ENCODE assay signal across 14 cellular contexts in genomic region chr2:18719978-18720775, GRCh38.
DNase-seq lines count a peak whose midpoint lies in the region; ATAC-seq and TF ChIP-seq lines count a peak whose summit lies in the region.
"Had no signal": no experiment of that assay in that cellular context is flagged by ENCODE, and none has a peak within 500 bp of the region (broad histone marks: within the 10 kb centered on the region; RNA-seq: fewer than 3 reads in every experiment).

No MANE protein-coding gene starts in this region.

- H2BK120ac ChIP-seq in H9 (ENCODE audit: low read depth, low read length, poor library complexity, severe bottlenecking): no peak overlapping the region

- no peak for TF ChIP-seq CTCF in brain microvascular endothelial cell (IDR thresholded peaks at IDR 0.05; ENCODE audit: low read depth, low read length, missing control alignments)
- no peak for TF ChIP-seq CTCF in H9 (conservative IDR thresholded peaks at IDR 0.05)

- DNase-seq in A172 (ENCODE audit: low spot score) (peak; percentile 72), HS-27A (ENCODE audit: low read depth) (peak; percentile 87), brain microvascular endothelial cell (peak; percentile 83), iris pigment epithelial cell (ENCODE audit: low read depth) (peak; percentile 75), amygdala (lab: John Stamatoyannopoulos, UW) (no peak), cerebellar cortex (ENCODE audit: low spot score) (no peak), H9 (no peak)
- DNase-seq: 8988T; activated T-cell treated with anti-CD3 and anti-CD28 coated beads, Interleukin-2, amount 50 U/mL, for 1 hour; GF-D8; NCI-H510A; SHP77 had no signal

- no peaks in the 10 kb centered on the region for H3K23me2 ChIP-seq in H9 (ENCODE audit: insufficient read length, low read depth, low read length, poor library complexity, severe bottlenecking)

- H2BK12ac ChIP-seq in H9 (ENCODE audit: insufficient read length, low read depth, low read length): no peak overlapping the region

- H3K14ac ChIP-seq in H9 (ENCODE audit: insufficient read depth, low read length): no peak overlapping the region

- WGBS in H9 (ENCODE audit: extremely low coverage, insufficient read length, low lambda C conversion rate): no CpG with 5 or more reads among the region's 4 CpGs

- no peaks in the 10 kb centered on the region for H3K36me3 ChIP-seq in brain microvascular endothelial cell (replicated peaks)

- H2BK20ac ChIP-seq in H9 (ENCODE audit: low read depth, low read length, poor library complexity, severe bottlenecking): no peak overlapping the region

- H4K91ac ChIP-seq in H9 (ENCODE audit: insufficient read length, low read depth, low read length): no peak overlapping the region

- no peak overlapping the region for H2BK5ac ChIP-seq in H9 (ENCODE audit: insufficient read length, low read length)

- H3K56ac ChIP-seq in H9 (ENCODE audit: insufficient read length, low read depth, low read length): no peak overlapping the region

- H3K4me1 Mint-ChIP-seq in H9: peaks cover 4 to 7% of the 10 kb centered on the region in 2 experiments

- no peaks in the 10 kb centered on the region for H3K79me2 ChIP-seq in H9 (ENCODE audit: insufficient read depth, low read length)

- H3K4me1 ChIP-seq in H9 (ENCODE audit: insufficient read depth, low read length): no peaks in the 10 kb centered on the region

- no peak overlapping the region for H3K27ac Mint-ChIP-seq in H9
- H3K27ac Mint-ChIP-seq: WTC11 had no signal

- no peak overlapping the region for H3T11ph ChIP-seq in H9 (ENCODE audit: low read length)

- H3K36me3 Mint-ChIP-seq in H9 (ENCODE audit: insufficient read depth in 1 of 3, low read depth in 3 of 3): no peaks in the 10 kb centered on the region
- H3K36me3 Mint-ChIP-seq: WTC11 had no signal

- H4K8ac ChIP-seq in H9 (replicated peaks; ENCODE audit: insufficient read length, low read depth, low read length): no peak overlapping the region

- H3K27me3 ChIP-seq in brain microvascular endothelial cell (replicated peaks): no peaks in the 10 kb centered on the region
- no peaks in the 10 kb centered on the region for H3K27me3 ChIP-seq in H9 (ENCODE audit: insufficient read depth, low read length)

- H3K9me3 Mint-ChIP-seq in H9: no peaks in the 10 kb centered on the region; a peak in 1 of 5 replicates

- H3K4ac ChIP-seq in H9 (ENCODE audit: low read depth, low read length): no peak overlapping the region

- no peaks in the 10 kb centered on the region for H4K20me1 ChIP-seq in H9 (ENCODE audit: control insufficient read depth, insufficient read depth, insufficient read length)

- H3K27ac ChIP-seq in brain microvascular endothelial cell (peak overlapping the region; percentile 56), H9 (ENCODE audit: insufficient read length, low read depth, low read length) (no peak overlapping the region)

- H3K4me3 ChIP-seq in brain microvascular endothelial cell (ENCODE audit: low read depth, low read length): no peak overlapping the region

- ATAC-seq in HG03469 (IDR thresholded peaks at IDR 0.05; ENCODE audit: unreplicated experiment): no peak
- ATAC-seq: WTC11 had no signal

- no peak overlapping the region for H3K23ac ChIP-seq in H9 (ENCODE audit: insufficient read length, low read depth, low read length)

- H3K9ac ChIP-seq in H9 (ENCODE audit: extremely low read depth, insufficient read length, low read length): no peak overlapping the region

- no peak overlapping the region for H4K5ac ChIP-seq in H9 (ENCODE audit: insufficient read length, low read depth, low read length)

- H2AK5ac ChIP-seq in H9 (ENCODE audit: insufficient read length, low read length): no peak overlapping the region

- no peak overlapping the region for H3K4me2 ChIP-seq in H9 (ENCODE audit: insufficient read depth, insufficient read length, low read length)

- H3K27me3 Mint-ChIP-seq in H9 (ENCODE audit: low read depth): no peaks in the 10 kb centered on the region

- no peak overlapping the region for H3K18ac ChIP-seq in H9 (ENCODE audit: insufficient read length, low read depth, low read length)

- H2AFZ ChIP-seq in H9 (ENCODE audit: low read length): no peak overlapping the region

- H3K79me1 ChIP-seq in H9 (ENCODE audit: insufficient read depth, low read depth, low read length, poor library complexity, severe bottlenecking): no peaks in the 10 kb centered on the region

- in situ Hi-C loops in brain microvascular endothelial cell (cut with HindIII; ENCODE audit: low pct_ligation_motif_present, low sequenced_read_pairs): no loop called here

- H3K4me3 Mint-ChIP-seq in H9: no peak overlapping the region
- H3K4me3 Mint-ChIP-seq: WTC11 had no signal

- H2BK15ac ChIP-seq in H9 (ENCODE audit: low read depth, low read length): no peak overlapping the region

- no peaks in the 10 kb centered on the region for H3K9me3 ChIP-seq in H9 (ENCODE audit: control insufficient read depth, low read depth, low read length)

Comparison
In these comparisons a context has a peak if more than half of its experiments do, and no peak if none do; other contexts are left out.
1. DNase-seq: peak in A172 (single experiment), HS-27A (single experiment), brain microvascular endothelial cell (single experiment) and iris pigment epithelial cell (single experiment); none in amygdala (0 of 56), cerebellar cortex (single experiment) and H9 (single experiment).